23 cellular contexts compared by ENCODE assay signal in genomic region chr12:981956-982355, GRCh38.
"Had no signal": no experiment of that assay in that cellular context is flagged by ENCODE, and none has a peak within 500 bp of the region (broad histone marks: within the 10 kb centered on the region; RNA-seq: fewer than 3 reads in every experiment).

No MANE protein-coding gene starts in this region.

- H3K4me1 ChIP-seq: adrenal gland, esophagus squamous epithelium, gastroesophageal sphincter, heart left ventricle, left ventricle myocardium inferior, tibial artery had no signal

- H3K9me3 Mint-ChIP-seq: activated T-cell treated with anti-CD3 and anti-CD28 coated beads, Interleukin-2, amount 50 U/mL, for 4 hours; effector memory CD8-positive, alpha-beta T cell; memory B cell; naive B cell; neural crest cell had no signal

- H3K4me1 Mint-ChIP-seq: neural crest cell had no signal

- H3K27ac Mint-ChIP-seq: effector memory CD8-positive, alpha-beta T cell; memory B cell; progenitor cell of endocrine pancreas had no signal

- H3K27me3 ChIP-seq: adrenal gland, esophagus squamous epithelium, gastroesophageal sphincter, heart left ventricle, tibial artery had no signal

- ATAC-seq: activated T-cell treated with anti-CD3 and anti-CD28 coated beads, Interleukin-2, amount 50 U/mL, for 4 hours; effector memory CD8-positive, alpha-beta T cell; gastroesophageal sphincter; mucosa of descending colon; stimulated activated naive CD8-positive, alpha-beta T cell treated with anti-CD3 and anti-CD28 coated beads, Interleukin-15, Interleukin-2, amounts not matched to agents 100 U/mL and 50 U/mL, for 24 hours had no signal

- DNase-seq: activated CD4-positive, alpha-beta T cell treated with anti-CD3 and anti-CD28 coated beads, Interleukin-2, amount 50 U/mL, for 1 hour; activated CD8-positive, alpha-beta memory T cell treated with anti-CD3 and anti-CD28 coated beads, Interleukin-2, amount 50 U/mL, for 4 hours; activated effector memory CD4-positive, alpha-beta T cell treated with Interleukin-2 at 50 U/mL for 16 hours; activated naive CD4-positive, alpha-beta T cell treated with anti-CD3 and anti-CD28 coated beads, Interleukin-2, amount 50 U/mL, for 16 hours; activated T-cell treated with anti-CD3 and anti-CD28 coated beads, Interleukin-2, amount 50 U/mL, for 4 hours; adrenal gland; caudate nucleus; effector memory CD8-positive, alpha-beta T cell; esophagus squamous epithelium; heart left ventricle; kidney; left ventricle myocardium inferior; mucosa of descending colon; naive B cell; stimulated activated CD4-positive, alpha-beta T cell treated with anti-CD3 and anti-CD28 coated beads, Interleukin-2, amount 100 ng/mL, for 24 hours; stimulated activated naive CD8-positive, alpha-beta T cell treated with anti-CD3 and anti-CD28 coated beads, Interleukin-15, Interleukin-2, amounts not matched to agents 100 U/mL and 50 U/mL, for 24 hours; substantia nigra; T1000; tibial artery had no signal

- H3K4me3 Mint-ChIP-seq: activated T-cell treated with anti-CD3 and anti-CD28 coated beads, Interleukin-2, amount 50 U/mL, for 4 hours; effector memory CD8-positive, alpha-beta T cell; memory B cell; naive B cell; neural crest cell had no signal

- H3K27ac ChIP-seq: adrenal gland, esophagus squamous epithelium, gastroesophageal sphincter, heart left ventricle, left ventricle myocardium inferior, tibial artery had no signal

- H3K4me3 ChIP-seq: adrenal gland, esophagus squamous epithelium, gastroesophageal sphincter, heart left ventricle, left ventricle myocardium inferior, mucosa of descending colon, tibial artery had no signal

- H3K27me3 Mint-ChIP-seq: memory B cell, naive B cell, progenitor cell of endocrine pancreas had no signal

- H3K36me3 ChIP-seq: adrenal gland, esophagus squamous epithelium, gastroesophageal sphincter, heart left ventricle, left ventricle myocardium inferior, tibial artery had no signal

- H3K36me3 Mint-ChIP-seq: memory B cell, naive B cell had no signal

- H3K9me3 ChIP-seq: adrenal gland, esophagus squamous epithelium, gastroesophageal sphincter, heart left ventricle, left ventricle myocardium inferior, mucosa of descending colon, tibial artery had no signal

- FAIRE-seq: kidney had no signal
